In the genomic region with DNA sequence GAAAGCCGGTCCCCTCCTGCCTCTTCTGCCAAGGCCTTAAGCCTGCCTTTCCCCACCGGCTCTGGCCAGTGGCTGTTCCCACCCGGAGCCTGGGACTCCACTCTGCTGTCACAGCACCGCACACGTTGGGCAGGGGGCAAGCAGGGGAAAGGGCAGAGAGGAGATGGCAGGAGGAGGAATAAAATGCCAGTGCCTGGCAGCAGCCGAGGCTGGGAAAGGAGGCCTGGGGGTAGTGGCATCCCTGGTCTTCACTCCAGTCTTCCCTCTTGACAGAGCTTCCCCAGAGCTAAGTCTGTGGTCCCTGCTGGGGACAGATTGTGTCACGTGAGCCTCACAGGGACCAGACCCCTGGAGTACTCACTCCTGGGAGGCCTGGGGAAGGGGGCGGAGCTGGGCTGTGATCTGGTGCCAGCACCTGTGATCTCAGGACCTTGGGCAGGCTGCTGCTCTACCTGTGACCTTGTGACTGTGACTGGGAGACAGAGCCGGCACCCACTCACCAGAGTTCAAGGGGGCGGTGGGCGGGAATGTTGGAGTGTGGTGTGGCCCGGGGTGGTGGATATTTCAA, we compare ENCODE assay signal across 13 cellular contexts.
A peak's percentile ranks its signal among the peaks of the same experiment; 100 is the strongest.
DNase-seq lines count a peak whose midpoint lies in the region; ATAC-seq and TF ChIP-seq lines count a peak whose summit lies in the region.
"Had no signal": no experiment of that assay in that cellular context is flagged by ENCODE, and none has a peak within 500 bp of the region (broad histone marks: within the 10 kb centered on the region; RNA-seq: fewer than 3 reads in every experiment).

No MANE protein-coding gene starts in this region.

- intact Hi-C loops in A673 (cut with micrococcal nuclease; ENCODE audit: unreplicated experiment), result no loop called here
- intact Hi-C loops in MCF 10A (cut with micrococcal nuclease), result loop anchor here (2.0 kb wide), 2 partner anchors 39 to 95 kb away; no protein-coding TSS in a partner anchor

- peak overlapping the region; percentile 86 for H3K27ac Mint-ChIP-seq in MCF 10A (ENCODE audit: low read depth, unreplicated experiment)
- no peak overlapping the region for H3K27ac Mint-ChIP-seq in T-helper 2 cell treated with Interferon-gamma antibody and Interleukin-4, amounts not matched to agents 5 μg/mL and 100 μg/mL, for 36 hours
- H3K27ac Mint-ChIP-seq: activated naive CD4-positive, alpha-beta T cell treated with anti-CD3 and anti-CD28 coated beads, Interleukin-2, amount 50 U/mL, for 24 hours; dendritic cell treated with granulocyte-macrophage colony-stimulating factor and Interleukin-4, amounts not matched to agents 40 ng/mL and 50 ng/mL, for 4 days; progenitor cell of endocrine pancreas had no signal

- H3K4me1 ChIP-seq in A673 (ENCODE audit: insufficient read depth, low read length, poor library complexity, severe bottlenecking), result peaks cover 30% of the 10 kb centered on the region
- H3K4me1 ChIP-seq in HUES48 (ENCODE audit: control insufficient read depth, insufficient read depth, low read length), result peaks cover 16% of the 10 kb centered on the region
- H3K4me1 ChIP-seq in neuronal stem cell (ENCODE audit: control insufficient read depth in 2 of 2, insufficient read depth in 1 of 2, low read depth in 1 of 2, low read length in 2 of 2), result peaks cover 27 to 41% of the 10 kb centered on the region in 2 donors
- H3K4me1 ChIP-seq in foreskin keratinocyte, result peaks cover 12% of the 10 kb centered on the region

- no peak overlapping the region for H2BK120ac ChIP-seq in neuronal stem cell (ENCODE audit: low read depth, low read length)

- no peaks in the 10 kb centered on the region for H3K27me3 Mint-ChIP-seq in MCF 10A (ENCODE audit: insufficient read depth, unreplicated experiment)
- no peaks in the 10 kb centered on the region for H3K27me3 Mint-ChIP-seq in T-helper 2 cell treated with Interferon-gamma antibody and Interleukin-4, amounts not matched to agents 5 μg/mL and 100 μg/mL, for 36 hours (ENCODE audit: low read depth)
- H3K27me3 Mint-ChIP-seq: activated naive CD4-positive, alpha-beta T cell treated with anti-CD3 and anti-CD28 coated beads, Interleukin-2, amount 50 U/mL, for 24 hours had no signal

- H3K9ac ChIP-seq in HUES48 (ENCODE audit: low read depth, low read length) (no peak overlapping the region), neuronal stem cell (ENCODE audit: low read depth, low read length, poor library complexity) (no peak overlapping the region)

- no peak overlapping the region for H4K91ac ChIP-seq in neuronal stem cell (ENCODE audit: low read depth, low read length, poor library complexity)

- no peak overlapping the region for H3K4me3 Mint-ChIP-seq in MCF 10A (ENCODE audit: unreplicated experiment)
- no peak overlapping the region for H3K4me3 Mint-ChIP-seq in T-helper 2 cell treated with Interferon-gamma antibody and Interleukin-4, amounts not matched to agents 5 μg/mL and 100 μg/mL, for 36 hours
- H3K4me3 Mint-ChIP-seq: activated naive CD4-positive, alpha-beta T cell treated with anti-CD3 and anti-CD28 coated beads, Interleukin-2, amount 50 U/mL, for 24 hours; dendritic cell treated with granulocyte-macrophage colony-stimulating factor and Interleukin-4, amounts not matched to agents 40 ng/mL and 50 ng/mL, for 4 days had no signal

- H2AK5ac ChIP-seq in neuronal stem cell (ENCODE audit: low read depth, low read length), result peak overlapping the region; percentile 53

- no CpG with 5 or more reads among the region's 12 CpGs for WGBS in neuronal stem cell (ENCODE audit: extremely low coverage in 2 of 2, insufficient read length in 2 of 2, insufficient replicate concordance in 1 of 2), 2 donors

- peak overlapping the region; percentile 47 for H2BK12ac ChIP-seq in neuronal stem cell (ENCODE audit: low read length)

- no TSS peak for BruUV-seq in A673 (replicated peaks; lab: Mats Ljungman, UMichigan)
- BruUV-seq in MCF 10A (replicated peaks; lab: Mats Ljungman, UMichigan), result no TSS peak

- H3K4ac ChIP-seq in neuronal stem cell (ENCODE audit: low read length), result no peak overlapping the region

- H3K27me3 ChIP-seq in A673 (replicated peaks; ENCODE audit: insufficient read depth, low read depth, low read length, poor library complexity), result no peaks in the 10 kb centered on the region
- H3K27me3 ChIP-seq in HUES48 (ENCODE audit: control insufficient read depth, insufficient read depth, low read length), result no peaks in the 10 kb centered on the region
- H3K27me3 ChIP-seq in neuronal stem cell (ENCODE audit: control insufficient read depth in 3 of 3, insufficient read depth in 3 of 3, low read depth in 1 of 3, low read length in 3 of 3), result no peaks in the 10 kb centered on the region
- peaks cover 6% of the 10 kb centered on the region for H3K27me3 ChIP-seq in foreskin keratinocyte

- ATAC-seq in foreskin keratinocyte, result no peak
- no peak for ATAC-seq in activated CD4-positive, CD25-positive, alpha-beta regulatory T cell treated with anti-CD3 and anti-CD28 coated beads, Interleukin-2, amount 50 U/mL, for 24 hours

- H2AFZ ChIP-seq in neuronal stem cell (ENCODE audit: low read length), result no peak overlapping the region

- DNase-seq in A673 (ENCODE audit: low spot score) (no peak), MCF 10A (ENCODE audit: unreplicated experiment) (no peak), neuronal stem cell (ENCODE audit: low spot score) (no peak), foreskin keratinocyte (no peak)
- DNase-seq in effector CD8-positive, alpha-beta T cell (lab: John Stamatoyannopoulos, UW), result no peak
- no peak for DNase-seq in T-helper 2 cell treated with Interferon-gamma antibody and Interleukin-4, amounts not matched to agents 5 μg/mL and 100 μg/mL, for 36 hours (ENCODE audit: low spot score)
- DNase-seq: activated CD8-positive, alpha-beta memory T cell treated with anti-CD3 and anti-CD28 coated beads for 24 hours; NCI-H1930 had no signal

- H4K8ac ChIP-seq in neuronal stem cell (ENCODE audit: low read depth, low read length), result no peak overlapping the region

- H3K4me2 ChIP-seq in neuronal stem cell (ENCODE audit: insufficient read depth, low read length, poor library complexity, severe bottlenecking), result no peak overlapping the region

- H3K14ac ChIP-seq in neuronal stem cell (ENCODE audit: low read length), result peak overlapping the region; percentile 49

- no peaks in the 10 kb centered on the region for H3K79me1 ChIP-seq in neuronal stem cell (ENCODE audit: low read depth, low read length)

- POLR2A ChIA-PET in A673 (lab: Charles Lee; ENCODE audit: low non-redundant PET) (no interaction called here), MCF 10A (lab: Yijun Ruan, JAX) (interaction anchor here (0.6 to 3.8 kb wide), 9 partner anchors 8 to 505 kb away, joined by 3 to 31 read pairs (median 4); a partner anchor contains a TSS)

- peaks cover 9% of the 10 kb centered on the region for H3K9me3 Mint-ChIP-seq in MCF 10A (ENCODE audit: unreplicated experiment)
- no peaks in the 10 kb centered on the region for H3K9me3 Mint-ChIP-seq in T-helper 2 cell treated with Interferon-gamma antibody and Interleukin-4, amounts not matched to agents 5 μg/mL and 100 μg/mL, for 36 hours
- H3K9me3 Mint-ChIP-seq: activated naive CD4-positive, alpha-beta T cell treated with anti-CD3 and anti-CD28 coated beads, Interleukin-2, amount 50 U/mL, for 24 hours; dendritic cell treated with granulocyte-macrophage colony-stimulating factor and Interleukin-4, amounts not matched to agents 40 ng/mL and 50 ng/mL, for 4 days had no signal

- peak overlapping the region; percentile 77 for H3K18ac ChIP-seq in neuronal stem cell (ENCODE audit: low read length)

- H3K36me3 Mint-ChIP-seq in MCF 10A (ENCODE audit: insufficient read depth, unreplicated experiment), result peaks cover 3% of the 10 kb centered on the region
- no peaks in the 10 kb centered on the region for H3K36me3 Mint-ChIP-seq in T-helper 2 cell treated with Interferon-gamma antibody and Interleukin-4, amounts not matched to agents 5 μg/mL and 100 μg/mL, for 36 hours (ENCODE audit: low read depth)
- H3K36me3 Mint-ChIP-seq: activated naive CD4-positive, alpha-beta T cell treated with anti-CD3 and anti-CD28 coated beads, Interleukin-2, amount 50 U/mL, for 24 hours had no signal

- no peak overlapping the region for H3K4me3 ChIP-seq in A673 (ENCODE audit: low read depth, low read length, poor library complexity, severe bottlenecking)
- H3K4me3 ChIP-seq in HUES48 (ENCODE audit: low read depth, low read length), result no peak overlapping the region
- no peak overlapping the region for H3K4me3 ChIP-seq in neuronal stem cell (ENCODE audit: low read length in 2 of 2)

- no peak overlapping the region for H3K23ac ChIP-seq in neuronal stem cell (ENCODE audit: low read depth, low read length, poor library complexity)

- H2BK5ac ChIP-seq in neuronal stem cell (ENCODE audit: low read length), result no peak overlapping the region

- TF ChIP-seq CTCF in A673 (conservative IDR thresholded peaks at IDR 0.05; ENCODE audit: low read depth, low read length), result no peak
- TF ChIP-seq CTCF in MCF 10A (IDR thresholded peaks at IDR 0.05; ENCODE audit: unreplicated experiment), result no peak
- no peak for TF ChIP-seq CTCF in foreskin keratinocyte (conservative IDR thresholded peaks at IDR 0.05)

- H3K9me3 ChIP-seq in A673 (ENCODE audit: low read depth, low read length, poor library complexity, severe bottlenecking) (no peaks in the 10 kb centered on the region), HUES48 (ENCODE audit: control insufficient read depth, insufficient read depth, low read length) (no peaks in the 10 kb centered on the region), neuronal stem cell (replicated peaks in 1 of 2; ENCODE audit: control insufficient read depth in 2 of 2, insufficient read depth in 1 of 2, low read depth in 1 of 2, low read length in 2 of 2) (peaks cover 0 to 2% of the 10 kb centered on the region in 2 donors)

- no peaks in the 10 kb centered on the region for H3K36me3 ChIP-seq in A673 (ENCODE audit: insufficient read depth, low read length, poor library complexity, severe bottlenecking)
- no peaks in the 10 kb centered on the region for H3K36me3 ChIP-seq in HUES48 (ENCODE audit: control insufficient read depth, insufficient read depth, low read length)
- no peaks in the 10 kb centered on the region for H3K36me3 ChIP-seq in neuronal stem cell (replicated peaks in 1 of 2; ENCODE audit: control insufficient read depth in 2 of 2, insufficient read depth in 2 of 2, low read length in 2 of 2)

- peak overlapping the region; percentile 15 for H2BK15ac ChIP-seq in neuronal stem cell (ENCODE audit: low read length)

- CTCF ChIA-PET in A673 (lab: Charles Lee), result no interaction called here
- CTCF ChIA-PET in MCF 10A (lab: Yijun Ruan, JAX), result interaction anchor here (0.6 to 1.2 kb wide), 4 partner anchors 14 to 239 kb away, joined by 3 to 4 read pairs (median 4); no protein-coding TSS in a partner anchor

- H3K27ac ChIP-seq in A673 (ENCODE audit: low read depth, low read length, poor library complexity, severe bottlenecking) (peak overlapping the region; percentile 68), HUES48 (ENCODE audit: low read depth, low read length) (peak overlapping the region; percentile 45), neuronal stem cell (replicated peaks; ENCODE audit: low read length) (no peak overlapping the region), foreskin keratinocyte (no peak overlapping the region)

- H3K4me1 Mint-ChIP-seq in MCF 10A (ENCODE audit: insufficient read depth, unreplicated experiment), result peaks cover 17% of the 10 kb centered on the region
- no peaks in the 10 kb centered on the region for H3K4me1 Mint-ChIP-seq in T-helper 2 cell treated with Interferon-gamma antibody and Interleukin-4, amounts not matched to agents 5 μg/mL and 100 μg/mL, for 36 hours (ENCODE audit: low read depth)
- H3K4me1 Mint-ChIP-seq: activated naive CD4-positive, alpha-beta T cell treated with anti-CD3 and anti-CD28 coated beads, Interleukin-2, amount 50 U/mL, for 24 hours had no signal

Comparison
In these comparisons a context has a peak if more than half of its experiments do, and no peak if none do; other contexts are left out.
1. H3K27ac ChIP-seq: peak in A673 (single experiment) and HUES48 (single experiment); none in neuronal stem cell (single experiment) and foreskin keratinocyte (single experiment).